Comparison of ENCODE assay signal across 18 cellular contexts in genomic region chr3:12656850-12657249, GRCh38. TPM values are rescaled to one million over a fixed set of nuclear protein-coding genes. Genes with fewer than 3 reads are reported as not detected.
DNase-seq lines count a peak whose midpoint lies in the region; ATAC-seq and TF ChIP-seq lines count a peak whose summit lies in the region.
"Had no signal": no experiment of that assay in that cellular context is flagged by ENCODE, and none has a peak within 500 bp of the region (broad histone marks: within the 10 kb centered on the region; RNA-seq: fewer than 3 reads in every experiment).

No MANE protein-coding gene starts in this region.

- H3K27ac ChIP-seq in right atrium auricular region (peak overlapping the region; percentile 7 to 99), neutrophil (peak overlapping the region; percentile 83), thyroid gland (peak overlapping the region in 2 of 3 donors; percentile 34 to 99)
- H3K27ac ChIP-seq: BLaER1, KMS-11 had no signal

- H3K4me3 Mint-ChIP-seq in chondrocyte (ENCODE audit: unreplicated experiment): no peak overlapping the region
- H3K4me3 Mint-ChIP-seq: GM23338 had no signal

- no peak for TF ChIP-seq CTCF in right atrium auricular region (IDR thresholded peaks at IDR 0.05)
- TF ChIP-seq CTCF in chondrocyte (IDR thresholded peaks at IDR 0.05): no peak
- no peak for TF ChIP-seq CTCF in neutrophil (IDR thresholded peaks at IDR 0.05)
- no peak for TF ChIP-seq CTCF in thyroid gland (IDR thresholded peaks at IDR 0.05)

- no peaks in the 10 kb centered on the region for H3K27me3 Mint-ChIP-seq in chondrocyte (ENCODE audit: low read depth)

- ATAC-seq in left cardiac atrium (no peak), GM21825 (IDR thresholded peaks at IDR 0.05; ENCODE audit: unreplicated experiment) (no peak)

- H3K4me3 ChIP-seq in right atrium auricular region (no peak overlapping the region), neutrophil (ENCODE audit: low read depth in 1 of 2, low read length in 1 of 2) (peak overlapping the region in 1 of 2 experiments; percentile 4), thyroid gland (replicated peaks in 1 of 3) (no peak overlapping the region)
- H3K4me3 ChIP-seq: BLaER1, GM23338, MG63 had no signal

- no peaks in the 10 kb centered on the region for H3K36me3 Mint-ChIP-seq in chondrocyte (ENCODE audit: low read depth)

- DNase-seq in right atrium auricular region (ENCODE audit: low spot score) (peak; percentile 21), left cardiac atrium (no peak), chondrocyte (ENCODE audit: low spot score) (no peak), thyroid gland (no peak), NCI-H748 (lab: John Stamatoyannopoulos, UW; ENCODE audit: unreplicated experiment) (no peak), NCI-H69 (lab: John Stamatoyannopoulos, UW) (no peak)
- DNase-seq: DMS 273 treated with DMSO at 0.1 percent for 48 hours, GDM1, MG63, NCI-H1092 treated with DMSO at 0.1 percent for 48 hours, NCI-H226, NCI-H524 treated with DMSO at 0.1 percent for 48 hours, SHP77 treated with DMSO at 0.1 percent for 48 hours had no signal

- H3K27ac Mint-ChIP-seq in chondrocyte (ENCODE audit: unreplicated experiment): peak overlapping the region; percentile 51
- H3K27ac Mint-ChIP-seq: GM23338 had no signal

- H3K4me1 ChIP-seq in right atrium auricular region (peaks cover 0 to 84% of the 10 kb centered on the region in 2 donors), neutrophil (ENCODE audit: control insufficient read depth in 1 of 2, insufficient read depth in 1 of 2, low read depth in 1 of 2, low read length in 1 of 2) (peaks cover 76 to 88% of the 10 kb centered on the region in 2 experiments), thyroid gland (peaks cover 51 to 70% of the 10 kb centered on the region in 2 donors)

- 86 to 96% methylated on average over 6 of the region's 6 CpGs for WGBS in thyroid gland, 2 donors

- no peaks in the 10 kb centered on the region for H3K9me3 Mint-ChIP-seq in chondrocyte (ENCODE audit: low read depth)

- H3K4me1 Mint-ChIP-seq in chondrocyte (ENCODE audit: low read depth): peaks cover 65% of the 10 kb centered on the region

- intact Hi-C loops in left cardiac atrium (cut with DNase I) (loop anchor here in 1 of 2 donors (10.0 kb wide), 1 partner anchor 92 kb away; no protein-coding TSS in a partner anchor), thyroid gland (cut with DNase I) (no loop called here)

- TF ChIP-seq POLR2A in thyroid gland (IDR thresholded peaks at IDR 0.05): no peak

- H3K27me3 ChIP-seq in right atrium auricular region (no peaks in the 10 kb centered on the region), neutrophil (no peaks in the 10 kb centered on the region), thyroid gland (no peaks in the 10 kb centered on the region)
- H3K27me3 ChIP-seq: BLaER1, MG63 had no signal

- H3K9me3 ChIP-seq in right atrium auricular region (no peaks in the 10 kb centered on the region), neutrophil (no peaks in the 10 kb centered on the region), thyroid gland (no peaks in the 10 kb centered on the region)
- H3K9me3 ChIP-seq: MG63 had no signal

- H3K36me3 ChIP-seq in right atrium auricular region (no peaks in the 10 kb centered on the region), neutrophil (no peaks in the 10 kb centered on the region), thyroid gland (no peaks in the 10 kb centered on the region)
- H3K36me3 ChIP-seq: MG63 had no signal

RNA-seq across cellular contexts. Expression of gene RAF1, which starts 7.1 kb away (rescaled TPM):
- total RNA-seq in right atrium auricular region (100 to 1,000 TPM; 140 to 178 TPM), left cardiac atrium (100 to 1,000 TPM; 109 to 116 TPM), chondrocyte (80.7 to 97.9 TPM (median 85.0 TPM) in 3 replicates), thyroid gland (100 to 1,000 TPM; 151 to 174 (median 163) TPM)
